1 cellular context compared by ENCODE assay signal in the genomic region with DNA sequence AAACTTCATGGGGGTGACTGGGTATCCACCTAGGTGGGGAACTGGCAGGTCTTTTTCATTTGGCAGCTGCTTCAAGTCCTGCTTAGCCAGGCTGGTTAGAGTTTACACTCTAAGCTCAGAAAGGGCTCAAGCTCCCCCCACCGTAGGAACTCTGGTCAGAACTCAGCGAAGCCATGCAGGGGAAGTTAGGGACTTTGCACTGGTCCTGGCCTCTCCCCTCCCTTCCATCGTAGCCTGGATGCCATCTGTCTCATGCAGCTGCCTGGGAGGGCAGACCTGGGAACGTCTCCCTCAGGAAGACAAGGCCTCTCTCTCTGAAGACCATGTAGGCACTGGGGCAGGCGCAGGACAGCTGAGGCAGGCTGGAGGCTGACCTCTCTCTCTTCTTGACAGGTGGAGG.
TF ChIP-seq lines count a peak whose summit lies in the region.

No MANE protein-coding gene starts in this region.

TF ChIP-seq in HepG2, 621 proteins besides CTCF, POLR2A, EP300 and RAD21 (continued from another document):
- TF ChIP-seq MAZ (IDR thresholded peaks at IDR 0.05; ENCODE audit: borderline replicate concordance, low read depth, low read length) (peak; percentile 62), MAZ (CRISPR knock-in tag; IDR thresholded peaks at IDR 0.05; ENCODE audit: low read depth) (no peak)
